ENCODE assay signal across 1 cellular context in genomic region chr22:47163481-47163875, GRCh38.
TF ChIP-seq lines count a peak whose summit lies in the region.

No MANE protein-coding gene starts in this region.

TF ChIP-seq in GM23338, 12 proteins besides CTCF, POLR2A, EP300 and RAD21 (continued from another document):
- TF ChIP-seq ZNF462 (CRISPR knock-in tag; IDR thresholded peaks at IDR 0.05): no peak
- no peak for TF ChIP-seq EZH2phosphoT487 (IDR thresholded peaks at IDR 0.05; ENCODE audit: unreplicated experiment)
- no peak for TF ChIP-seq ZNF331 (CRISPR knock-in tag; IDR thresholded peaks at IDR 0.05; ENCODE audit: low read depth)
- no peak for TF ChIP-seq ZNF114 (CRISPR knock-in tag; IDR thresholded peaks at IDR 0.05)
- TF ChIP-seq JUNB (IDR thresholded peaks at IDR 0.05; ENCODE audit: unreplicated experiment): no peak
- no peak for TF ChIP-seq EZH2 (IDR thresholded peaks at IDR 0.05; ENCODE audit: low read depth, unreplicated experiment)
- TF ChIP-seq POLR2AphosphoS5 (IDR thresholded peaks at IDR 0.05; ENCODE audit: low read depth): no peak
- no peak for TF ChIP-seq ETS1 (IDR thresholded peaks at IDR 0.05)
- no peak for TF ChIP-seq REST (IDR thresholded peaks at IDR 0.05; ENCODE audit: unreplicated experiment)
- no peak for TF ChIP-seq CREB1 (CRISPR knock-in tag; IDR thresholded peaks at IDR 0.05; ENCODE audit: low read depth)
